8 cellular contexts compared by ENCODE assay signal in the genomic region with DNA sequence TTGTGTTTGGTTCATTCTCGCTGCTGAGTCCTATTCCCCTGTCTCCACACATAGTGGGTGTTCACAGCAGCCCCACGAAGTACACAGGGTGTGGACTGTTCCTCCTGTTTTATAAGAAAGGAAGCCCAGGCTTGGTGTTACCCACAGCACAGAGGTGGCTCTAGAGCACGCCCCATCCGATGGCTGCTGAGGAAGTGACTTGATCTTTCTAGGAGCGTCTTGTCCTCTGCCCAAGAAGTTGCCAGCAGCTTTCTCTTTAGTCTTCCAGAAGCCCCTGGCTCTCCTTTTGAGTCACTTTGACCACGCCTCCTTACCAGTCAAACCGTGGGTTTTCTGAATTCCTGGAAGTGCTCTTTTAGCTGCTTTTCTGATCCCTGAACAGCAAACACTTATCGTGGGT.
A peak's percentile ranks its signal among the peaks of the same experiment; 100 is the strongest.
DNase-seq lines count a peak whose midpoint lies in the region; ATAC-seq, FAIRE-seq and TF ChIP-seq lines count a peak whose summit lies in the region.

No MANE protein-coding gene starts in this region.

- POLR2A ChIA-PET in HepG2 (lab: Yijun Ruan, JAX): no interaction called here

- H3K4me3 Mint-ChIP-seq in activated naive CD8-positive, alpha-beta T cell treated with anti-CD3 and anti-CD28 coated beads, Interleukin-2, amount 50 U/mL, for 24 hours: peak overlapping the region; percentile 67

- H3K4me1 Mint-ChIP-seq in activated naive CD8-positive, alpha-beta T cell treated with anti-CD3 and anti-CD28 coated beads, Interleukin-2, amount 50 U/mL, for 24 hours: peaks cover 77% of the 10 kb centered on the region

- H3K36me3 Mint-ChIP-seq in activated naive CD8-positive, alpha-beta T cell treated with anti-CD3 and anti-CD28 coated beads, Interleukin-2, amount 50 U/mL, for 24 hours (ENCODE audit: low read depth): peaks cover 8% of the 10 kb centered on the region

- H3K27ac ChIP-seq in liver (ENCODE audit: low read depth in 1 of 2, low read length in 2 of 2) (peak overlapping the region in 1 of 2 donors; percentile 26), HepG2 (ENCODE audit: extremely low read length, insufficient read depth, low read length) (no peak overlapping the region)

- no peaks in the 10 kb centered on the region for H3K27me3 ChIP-seq in liver (ENCODE audit: control insufficient read depth in 4 of 4, insufficient read depth in 4 of 4, low read length in 3 of 4)
- H3K27me3 ChIP-seq in HepG2 (ENCODE audit: control insufficient read depth in 1 of 2, insufficient read depth in 2 of 2, low read length in 2 of 2): no peaks in the 10 kb centered on the region

- no peak overlapping the region for H3K4me3 ChIP-seq in liver (ENCODE audit: low read depth in 1 of 3, low read length in 3 of 3)
- no peak overlapping the region for H3K4me3 ChIP-seq in HepG2 (replicated peaks in 1 of 3; ENCODE audit: insufficient read depth in 1 of 3, low read depth in 2 of 3, low read length in 3 of 3)

- no peak overlapping the region for H3K9ac ChIP-seq in liver (ENCODE audit: low read depth in 1 of 2, low read length in 2 of 2)
- H3K9ac ChIP-seq in HepG2 (ENCODE audit: insufficient read depth, low read depth, low read length): no peak overlapping the region

- ATAC-seq in HepG2: no peak
- ATAC-seq in activated naive CD8-positive, alpha-beta T cell treated with anti-CD3 and anti-CD28 coated beads, Interleukin-2, amount 50 U/mL, for 24 hours: peak; percentile 59
- ATAC-seq in esophagus mucosa: no peak
- ATAC-seq in GM21528 (IDR thresholded peaks at IDR 0.05; ENCODE audit: low FRiP score, unreplicated experiment): no peak
- no peak for ATAC-seq in GM21515 (IDR thresholded peaks at IDR 0.05; ENCODE audit: unreplicated experiment)
- ATAC-seq in GM19397 (IDR thresholded peaks at IDR 0.05; ENCODE audit: unreplicated experiment): no peak

- H3K27me3 Mint-ChIP-seq in activated naive CD8-positive, alpha-beta T cell treated with anti-CD3 and anti-CD28 coated beads, Interleukin-2, amount 50 U/mL, for 24 hours: peaks cover 2% of the 10 kb centered on the region

- H4K20me1 ChIP-seq in HepG2 (ENCODE audit: insufficient read depth, low read length): no peaks in the 10 kb centered on the region

- peaks cover 11% of the 10 kb centered on the region for H3K9me3 Mint-ChIP-seq in activated naive CD8-positive, alpha-beta T cell treated with anti-CD3 and anti-CD28 coated beads, Interleukin-2, amount 50 U/mL, for 24 hours

- H3K4me1 ChIP-seq in liver (ENCODE audit: control insufficient read depth in 4 of 4, insufficient read depth in 4 of 4, low read length in 3 of 4): peaks cover 0 to 8% (median 4%) of the 10 kb centered on the region in 4 donors
- H3K4me1 ChIP-seq in HepG2 (ENCODE audit: insufficient read depth, low read length): peaks cover 50% of the 10 kb centered on the region

- no peaks in the 10 kb centered on the region for H3K79me2 ChIP-seq in HepG2 (ENCODE audit: insufficient read depth, low read length)

- no TSS peak for BruUV-seq in HepG2 (replicated peaks; lab: Mats Ljungman, UMichigan)

- no peak overlapping the region for H3K4me2 ChIP-seq in HepG2 (ENCODE audit: low read depth, low read length)

- H3K9me3 ChIP-seq in liver (ENCODE audit: control insufficient read depth in 4 of 4, low read length in 3 of 4): no peaks in the 10 kb centered on the region
- peaks cover 4% of the 10 kb centered on the region; the same call in 1 of the 2 replicates for H3K9me3 ChIP-seq in HepG2 (ENCODE audit: low read length)

- TF ChIP-seq POLR2A in HepG2 (IDR thresholded peaks at IDR 0.05; ENCODE audit: insufficient read depth in 1 of 2, low read depth in 2 of 2, low read length in 2 of 2): no peak

- 69% methylated on average over 8 of the region's 8 CpGs for WGBS in liver
- 93% methylated on average over 8 of the region's 8 CpGs for WGBS in HepG2 (ENCODE audit: low lambda C conversion rate)

- in situ Hi-C loops in HepG2 (cut with HindIII; ENCODE audit: extremely low pct_ligation_motif_present, low pct_unique_long_range_greater_than_20kb): no loop called here

- TF ChIP-seq RAD21 in liver (IDR thresholded peaks at IDR 0.05) (no peak), HepG2 (CRISPR knock-in tag; IDR thresholded peaks at IDR 0.05) (no peak)

- peak overlapping the region; percentile 89 for H3K27ac Mint-ChIP-seq in activated naive CD8-positive, alpha-beta T cell treated with anti-CD3 and anti-CD28 coated beads, Interleukin-2, amount 50 U/mL, for 24 hours

- H3K36me3 ChIP-seq in liver (ENCODE audit: control insufficient read depth in 4 of 4, insufficient read depth in 3 of 4, low read depth in 1 of 4, low read length in 3 of 4) (peaks cover 0 to 1% (median 0%) of the 10 kb centered on the region in 4 donors), HepG2 (replicated peaks in 1 of 2; ENCODE audit: control insufficient read depth in 1 of 2, insufficient read depth in 2 of 2, low read length in 2 of 2) (no peaks in the 10 kb centered on the region)

- no peak for TF ChIP-seq CTCF in liver (IDR thresholded peaks at IDR 0.05; ENCODE audit: low read depth, low read length, missing input control)
- TF ChIP-seq CTCF in HepG2 (CRISPR knock-in tag; IDR thresholded peaks at IDR 0.05): no peak

- FAIRE-seq in HepG2 (lab: Jason Lieb, UNC): no peak

- TF ChIP-seq EP300 in HepG2 (IDR thresholded peaks at IDR 0.05; ENCODE audit: low read depth in 2 of 2, low read length in 2 of 2) (no peak), HepG2 (CRISPR knock-in tag; IDR thresholded peaks at IDR 0.05; ENCODE audit: borderline replicate concordance) (no peak)

- no peak for DNase-seq in HepG2 (ENCODE audit: low spot score)
- peak; percentile 70 for DNase-seq in activated naive CD8-positive, alpha-beta T cell treated with anti-CD3 and anti-CD28 coated beads, Interleukin-2, amount 50 U/mL, for 24 hours
- DNase-seq in stimulated activated CD4-positive, alpha-beta T cell treated with anti-CD3 and anti-CD28 coated beads, Interleukin-12 subunit alpha, Interleukin-12 subunit beta, amount 100 ng/mL, for 4 hours: peak; percentile 42

- CTCF ChIA-PET in HepG2 (lab: Yijun Ruan, JAX; ENCODE audit: low intra/inter-chr PET ratio, low total read pairs): no interaction called here

- intact Hi-C loops in HepG2 (cut with micrococcal nuclease; ENCODE audit: unreplicated experiment): no loop called here

- no peak overlapping the region for H2AFZ ChIP-seq in HepG2 (ENCODE audit: low read length)

TF ChIP-seq in liver, 16 proteins besides CTCF, POLR2A, EP300 and RAD21:
- TF ChIP-seq RXRA (IDR thresholded peaks at IDR 0.05) (no peak), NR2F2 (IDR thresholded peaks at IDR 0.05) (peak; percentile 37)
- TF ChIP-seq, protein P1, sequence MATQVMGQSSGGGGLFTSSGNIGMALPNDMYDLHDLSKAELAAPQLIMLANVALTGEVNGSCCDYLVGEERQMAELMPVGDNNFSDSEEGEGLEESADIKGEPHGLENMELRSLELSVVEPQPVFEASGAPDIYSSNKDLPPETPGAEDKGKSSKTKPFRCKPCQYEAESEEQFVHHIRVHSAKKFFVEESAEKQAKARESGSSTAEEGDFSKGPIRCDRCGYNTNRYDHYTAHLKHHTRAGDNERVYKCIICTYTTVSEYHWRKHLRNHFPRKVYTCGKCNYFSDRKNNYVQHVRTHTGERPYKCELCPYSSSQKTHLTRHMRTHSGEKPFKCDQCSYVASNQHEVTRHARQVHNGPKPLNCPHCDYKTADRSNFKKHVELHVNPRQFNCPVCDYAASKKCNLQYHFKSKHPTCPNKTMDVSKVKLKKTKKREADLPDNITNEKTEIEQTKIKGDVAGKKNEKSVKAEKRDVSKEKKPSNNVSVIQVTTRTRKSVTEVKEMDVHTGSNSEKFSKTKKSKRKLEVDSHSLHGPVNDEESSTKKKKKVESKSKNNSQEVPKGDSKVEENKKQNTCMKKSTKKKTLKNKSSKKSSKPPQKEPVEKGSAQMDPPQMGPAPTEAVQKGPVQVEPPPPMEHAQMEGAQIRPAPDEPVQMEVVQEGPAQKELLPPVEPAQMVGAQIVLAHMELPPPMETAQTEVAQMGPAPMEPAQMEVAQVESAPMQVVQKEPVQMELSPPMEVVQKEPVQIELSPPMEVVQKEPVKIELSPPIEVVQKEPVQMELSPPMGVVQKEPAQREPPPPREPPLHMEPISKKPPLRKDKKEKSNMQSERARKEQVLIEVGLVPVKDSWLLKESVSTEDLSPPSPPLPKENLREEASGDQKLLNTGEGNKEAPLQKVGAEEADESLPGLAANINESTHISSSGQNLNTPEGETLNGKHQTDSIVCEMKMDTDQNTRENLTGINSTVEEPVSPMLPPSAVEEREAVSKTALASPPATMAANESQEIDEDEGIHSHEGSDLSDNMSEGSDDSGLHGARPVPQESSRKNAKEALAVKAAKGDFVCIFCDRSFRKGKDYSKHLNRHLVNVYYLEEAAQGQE (IDR thresholded peaks at IDR 0.05): no peak

TF ChIP-seq in HepG2, 621 proteins besides CTCF, POLR2A, EP300 and RAD21 (continues in another document):
- TF ChIP-seq, protein P2, sequence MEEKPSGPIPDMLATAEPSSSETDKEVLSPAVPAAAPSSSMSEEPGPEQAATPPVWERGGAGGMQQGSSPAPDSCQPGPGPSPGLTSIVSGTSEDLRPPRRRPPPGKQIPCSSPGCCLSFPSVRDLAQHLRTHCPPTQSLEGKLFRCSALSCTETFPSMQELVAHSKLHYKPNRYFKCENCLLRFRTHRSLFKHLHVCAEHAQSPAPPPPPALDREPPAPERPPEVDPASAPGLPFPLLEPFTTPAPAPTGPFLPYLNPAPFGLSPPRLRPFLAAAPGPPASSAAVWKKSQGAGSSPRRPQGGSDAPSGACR (CRISPR knock-in tag; IDR thresholded peaks at IDR 0.05): no peak
- TF ChIP-seq, protein P3, sequence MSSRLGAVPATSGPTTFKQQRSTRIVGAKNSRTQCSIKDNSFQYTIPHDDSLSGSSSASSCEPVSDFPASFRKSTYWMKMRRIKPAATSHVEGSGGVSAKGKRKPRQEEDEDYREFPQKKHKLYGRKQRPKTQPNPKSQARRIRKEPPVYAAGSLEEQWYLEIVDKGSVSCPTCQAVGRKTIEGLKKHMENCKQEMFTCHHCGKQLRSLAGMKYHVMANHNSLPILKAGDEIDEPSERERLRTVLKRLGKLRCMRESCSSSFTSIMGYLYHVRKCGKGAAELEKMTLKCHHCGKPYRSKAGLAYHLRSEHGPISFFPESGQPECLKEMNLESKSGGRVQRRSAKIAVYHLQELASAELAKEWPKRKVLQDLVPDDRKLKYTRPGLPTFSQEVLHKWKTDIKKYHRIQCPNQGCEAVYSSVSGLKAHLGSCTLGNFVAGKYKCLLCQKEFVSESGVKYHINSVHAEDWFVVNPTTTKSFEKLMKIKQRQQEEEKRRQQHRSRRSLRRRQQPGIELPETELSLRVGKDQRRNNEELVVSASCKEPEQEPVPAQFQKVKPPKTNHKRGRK (CRISPR knock-in tag; IDR thresholded peaks at IDR 0.05): no peak
- TF ChIP-seq CENPX (CRISPR knock-in tag; IDR thresholded peaks at IDR 0.05): no peak
- no peak for TF ChIP-seq ZNF260 (CRISPR knock-in tag; IDR thresholded peaks at IDR 0.05; ENCODE audit: borderline replicate concordance, low read depth)
- TF ChIP-seq ZNF567 (CRISPR knock-in tag; IDR thresholded peaks at IDR 0.05; ENCODE audit: borderline replicate concordance): no peak
- no peak for TF ChIP-seq KLF12 (CRISPR knock-in tag; IDR thresholded peaks at IDR 0.05; ENCODE audit: borderline replicate concordance)
- TF ChIP-seq MYC (CRISPR knock-in tag; IDR thresholded peaks at IDR 0.05; ENCODE audit: borderline replicate concordance): no peak
- TF ChIP-seq ZNF33B (CRISPR knock-in tag; IDR thresholded peaks at IDR 0.05): no peak
- no peak for TF ChIP-seq ZNF138 (CRISPR knock-in tag; IDR thresholded peaks at IDR 0.05; ENCODE audit: low read depth)
